8 cellular contexts compared by ENCODE assay signal in genomic region chr12:31682136-31682962, GRCh38. TPM values are rescaled to one million over a fixed set of nuclear protein-coding genes. Genes with fewer than 3 reads are reported as not detected.
DNase-seq lines count a peak whose midpoint lies in the region; ATAC-seq, FAIRE-seq and TF ChIP-seq lines count a peak whose summit lies in the region.

No MANE protein-coding gene starts in this region.

- in situ Hi-C loops in ACHN (cut with HindIII; ENCODE audit: low pct_ligation_motif_present, low pct_unique_long_range_greater_than_20kb, low sequenced_read_pairs) = no loop called here

- peak; percentile 80 for ATAC-seq in GM18861 (IDR thresholded peaks at IDR 0.05; ENCODE audit: unreplicated experiment)
- ATAC-seq in HG03103 (IDR thresholded peaks at IDR 0.05; ENCODE audit: low read depth, unreplicated experiment) = peak; percentile 75
- peak; percentile 56 for ATAC-seq in body of pancreas

- FAIRE-seq in TTC549 (lab: Jason Lieb, UNC) = peak; percentile 3

- H3K27me3 ChIP-seq in body of pancreas = no peaks in the 10 kb centered on the region

- H3K4me1 ChIP-seq in body of pancreas = no peaks in the 10 kb centered on the region

- H3K9me3 ChIP-seq in body of pancreas = peaks cover 0 to 15% (median 0%) of the 10 kb centered on the region in 3 donors

- H3K27ac ChIP-seq in body of pancreas = no peak overlapping the region

- intact Hi-C loops in body of pancreas (cut with DNase I) = no loop called here

- 66 to 67% methylated on average over 10 of the region's 10 CpGs for WGBS in body of pancreas, 2 donors

- TF ChIP-seq CTCF in body of pancreas (IDR thresholded peaks at IDR 0.05) = peak; percentile 23 to 74 (median 62)

- H3K36me3 ChIP-seq in body of pancreas (replicated peaks in 1 of 2; ENCODE audit: insufficient read depth in 1 of 2, low read depth in 2 of 2) = no peaks in the 10 kb centered on the region

- DNase-seq in ACHN (peak; percentile 89), NCI-H2107 treated with DMSO at 0.1 percent for 48 hours (lab: John Stamatoyannopoulos, UW; ENCODE audit: unreplicated experiment) (peak; percentile 79), body of pancreas (peak; percentile 41 to 72 (median 44)), islet precursor cell (peak; percentile 92)
- DNase-seq in stimulated activated CD4-positive, alpha-beta T cell treated with anti-CD3 and anti-CD28 coated beads, Interleukin-4, amount 100 ng/mL, for 4 hours = peak; percentile 35 to 66

- no peak for TF ChIP-seq POLR2A in body of pancreas (IDR thresholded peaks at IDR 0.05)

- no peak overlapping the region for H3K4me3 ChIP-seq in body of pancreas

RNA-seq across cellular contexts. Expression of gene ETFBKMT, which starts 22.9 kb away (rescaled TPM):
- total RNA-seq in body of pancreas = 1 to 10 TPM; 2.9 to 4.9 TPM

RNA-seq across cellular contexts. Expression of gene AMN1, which starts 46.5 kb away (rescaled TPM):
- total RNA-seq in body of pancreas = 10 to 100 TPM in 1 of 2 donors, 1 to 10 TPM in 1; 6.5 to 13.2 TPM
